ENCODE assay signal across 8 cellular contexts in the genomic region with DNA sequence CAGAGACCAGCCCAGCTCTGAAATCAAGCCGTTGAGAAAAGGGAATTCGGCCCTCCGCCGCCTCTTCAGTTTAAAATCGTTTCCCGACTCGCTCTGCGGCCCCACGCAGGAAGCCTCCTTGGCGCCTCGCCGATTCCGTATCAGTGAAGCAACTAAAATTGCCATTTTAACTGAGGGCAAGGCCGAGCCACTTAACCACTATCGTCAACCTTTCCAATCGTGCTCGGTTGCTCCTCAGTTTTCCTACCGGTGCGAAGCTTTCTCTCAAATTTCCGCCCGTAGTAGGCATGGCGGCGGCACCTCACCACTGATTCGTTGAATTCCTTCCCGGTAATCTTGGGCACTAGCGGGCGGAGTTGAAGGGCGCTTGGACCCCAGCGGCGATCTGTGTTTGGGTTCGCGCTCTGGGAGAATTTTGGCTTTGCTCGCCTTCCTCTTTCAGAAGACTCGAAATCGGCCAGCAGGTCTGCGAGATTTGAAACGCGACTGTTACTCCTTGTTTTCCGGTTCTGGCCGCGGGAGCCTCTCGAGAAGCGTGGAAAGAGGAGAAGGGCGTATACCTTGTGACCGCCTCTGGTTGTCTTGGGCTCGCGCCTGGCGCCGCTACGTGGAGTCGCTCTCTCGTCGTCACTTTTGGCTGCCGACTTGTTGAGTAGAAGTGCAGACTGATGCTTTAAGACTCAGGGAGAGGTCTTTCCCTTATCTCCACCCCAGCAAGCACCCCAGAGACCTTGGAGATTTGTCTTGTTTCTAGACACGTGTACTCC. TPM values are rescaled to one million over a fixed set of nuclear protein-coding genes. Genes with fewer than 3 reads are reported as not detected.
DNase-seq lines count a peak whose midpoint lies in the region; ATAC-seq and TF ChIP-seq lines count a peak whose summit lies in the region.

A gene with protein sequence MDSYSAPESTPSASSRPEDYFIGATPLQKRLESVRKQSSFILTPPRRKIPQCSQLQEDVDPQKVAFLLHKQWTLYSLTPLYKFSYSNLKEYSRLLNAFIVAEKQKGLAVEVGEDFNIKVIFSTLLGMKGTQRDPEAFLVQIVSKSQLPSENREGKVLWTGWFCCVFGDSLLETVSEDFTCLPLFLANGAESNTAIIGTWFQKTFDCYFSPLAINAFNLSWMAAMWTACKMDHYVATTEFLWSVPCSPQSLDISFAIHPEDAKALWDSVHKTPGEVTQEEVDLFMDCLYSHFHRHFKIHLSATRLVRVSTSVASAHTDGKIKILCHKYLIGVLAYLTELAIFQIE (minus strand): TSS at position 569 of the 767 bp plus-strand sequence. CDS start 13,584 bp downstream, outside the sequence.
A gene with protein sequence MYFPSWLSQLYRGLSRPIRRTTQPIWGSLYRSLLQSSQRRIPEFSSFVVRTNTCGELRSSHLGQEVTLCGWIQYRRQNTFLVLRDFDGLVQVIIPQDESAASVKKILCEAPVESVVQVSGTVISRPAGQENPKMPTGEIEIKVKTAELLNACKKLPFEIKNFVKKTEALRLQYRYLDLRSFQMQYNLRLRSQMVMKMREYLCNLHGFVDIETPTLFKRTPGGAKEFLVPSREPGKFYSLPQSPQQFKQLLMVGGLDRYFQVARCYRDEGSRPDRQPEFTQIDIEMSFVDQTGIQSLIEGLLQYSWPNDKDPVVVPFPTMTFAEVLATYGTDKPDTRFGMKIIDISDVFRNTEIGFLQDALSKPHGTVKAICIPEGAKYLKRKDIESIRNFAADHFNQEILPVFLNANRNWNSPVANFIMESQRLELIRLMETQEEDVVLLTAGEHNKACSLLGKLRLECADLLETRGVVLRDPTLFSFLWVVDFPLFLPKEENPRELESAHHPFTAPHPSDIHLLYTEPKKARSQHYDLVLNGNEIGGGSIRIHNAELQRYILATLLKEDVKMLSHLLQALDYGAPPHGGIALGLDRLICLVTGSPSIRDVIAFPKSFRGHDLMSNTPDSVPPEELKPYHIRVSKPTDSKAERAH (plus strand): TSS at position 359 of the 767 bp plus-strand sequence. CDS start 557 bp downstream, outside the sequence.

- H3K36me3 Mint-ChIP-seq in activated T-cell treated with anti-CD3 and anti-CD28 coated beads, Interleukin-2, amount 50 U/mL, for 24 hours (ENCODE audit: low read depth): peaks cover 72% of the 10 kb centered on the region

- peak within 1 kb of the TSS; percentile 97 for H3K4me3 Mint-ChIP-seq in activated T-cell treated with anti-CD3 and anti-CD28 coated beads, Interleukin-2, amount 50 U/mL, for 24 hours

- peak; percentile 86 for ATAC-seq in GM21717 (IDR thresholded peaks at IDR 0.05; ENCODE audit: unreplicated experiment)

- in situ Hi-C loops in KBM-7 (cut with MboI; ENCODE audit: low pct_unique_long_range_greater_than_20kb, low sequenced_read_pairs): no loop called here

- no peaks in the 10 kb centered on the region for H3K27me3 Mint-ChIP-seq in activated T-cell treated with anti-CD3 and anti-CD28 coated beads, Interleukin-2, amount 50 U/mL, for 24 hours

- no peak for TF ChIP-seq CTCF in epithelial cell of proximal tubule (conservative IDR thresholded peaks at IDR 0.05; ENCODE audit: low read depth, low read length)

- H3K9ac ChIP-seq in mucosa of rectum (ENCODE audit: low read depth in 1 of 2, low read length in 2 of 2): peak within 1 kb of the TSS; percentile 87 to 93

- H3K36me3 ChIP-seq in mucosa of rectum (ENCODE audit: control insufficient read depth in 2 of 2, insufficient read depth in 2 of 2, low read length in 2 of 2): peaks cover 2 to 4% of the 10 kb centered on the region in 2 donors

- H3K4me3 ChIP-seq in epithelial cell of proximal tubule (ENCODE audit: low read depth, low read length) (peak within 1 kb of the TSS; percentile 96), mucosa of rectum (ENCODE audit: low read length in 2 of 2) (peak within 1 kb of the TSS; percentile 97)

- H3K27ac Mint-ChIP-seq in activated T-cell treated with anti-CD3 and anti-CD28 coated beads, Interleukin-2, amount 50 U/mL, for 24 hours: peak within 1 kb of the TSS; percentile 100

- H3K9me3 Mint-ChIP-seq in activated T-cell treated with anti-CD3 and anti-CD28 coated beads, Interleukin-2, amount 50 U/mL, for 24 hours: no peaks in the 10 kb centered on the region

- H3K27ac ChIP-seq in mucosa of rectum (ENCODE audit: low read depth in 2 of 2, low read length in 2 of 2): peak within 1 kb of the TSS; percentile 93 to 97

- no peaks in the 10 kb centered on the region for H3K27me3 ChIP-seq in mucosa of rectum (ENCODE audit: control insufficient read depth in 2 of 2, insufficient read depth in 2 of 2, low read length in 2 of 2)

- no peaks in the 10 kb centered on the region for H3K9me3 ChIP-seq in mucosa of rectum (ENCODE audit: control insufficient read depth in 2 of 2, low read length in 2 of 2)

- peaks cover 7 to 14% of the 10 kb centered on the region in 2 donors for H3K4me1 ChIP-seq in mucosa of rectum (ENCODE audit: control insufficient read depth in 2 of 2, insufficient read depth in 2 of 2, low read length in 2 of 2)

- H3K4me1 Mint-ChIP-seq in activated T-cell treated with anti-CD3 and anti-CD28 coated beads, Interleukin-2, amount 50 U/mL, for 24 hours (ENCODE audit: low read depth): peaks cover 60% of the 10 kb centered on the region

- DNase-seq in DMS153 treated with DMSO at 0.1 percent for 48 hours (lab: John Stamatoyannopoulos, UW; ENCODE audit: unreplicated experiment) (peak; percentile 99), KBM-7 (peak; percentile 98), epithelial cell of proximal tubule (ENCODE audit: low read depth) (peak; percentile 87)
- peak; percentile 91 for DNase-seq in activated T-cell treated with anti-CD3 and anti-CD28 coated beads, Interleukin-2, amount 50 U/mL, for 24 hours
- DNase-seq in stimulated activated CD8-positive, alpha-beta memory T cell treated with anti-CD3 and anti-CD28 coated beads, Interleukin-4, amount 100 ng/mL, for 48 hours: peak; percentile 91

TF ChIP-seq in PFSK-1, 5 proteins besides CTCF, POLR2A, EP300 and RAD21:
- TF ChIP-seq FOXP2 (optimal IDR thresholded peaks at IDR 0.05; ENCODE audit: borderline replicate concordance, extremely low read depth, extremely low read length, insufficient read depth) (no peak), TAF1 (IDR thresholded peaks at IDR 0.05; ENCODE audit: borderline replicate concordance, insufficient read depth, low read length) (peak; percentile 47; the same call in 1 of the 2 replicates), POLR2AphosphoS5 (IDR thresholded peaks at IDR 0.05; ENCODE audit: low read depth, low read length) (peak; percentile 70), SIN3A (IDR thresholded peaks at IDR 0.05; ENCODE audit: borderline replicate concordance, insufficient read depth, low read length) (peak; percentile 86; the same call in 1 of the 2 replicates)
- TF ChIP-seq, protein P1, sequence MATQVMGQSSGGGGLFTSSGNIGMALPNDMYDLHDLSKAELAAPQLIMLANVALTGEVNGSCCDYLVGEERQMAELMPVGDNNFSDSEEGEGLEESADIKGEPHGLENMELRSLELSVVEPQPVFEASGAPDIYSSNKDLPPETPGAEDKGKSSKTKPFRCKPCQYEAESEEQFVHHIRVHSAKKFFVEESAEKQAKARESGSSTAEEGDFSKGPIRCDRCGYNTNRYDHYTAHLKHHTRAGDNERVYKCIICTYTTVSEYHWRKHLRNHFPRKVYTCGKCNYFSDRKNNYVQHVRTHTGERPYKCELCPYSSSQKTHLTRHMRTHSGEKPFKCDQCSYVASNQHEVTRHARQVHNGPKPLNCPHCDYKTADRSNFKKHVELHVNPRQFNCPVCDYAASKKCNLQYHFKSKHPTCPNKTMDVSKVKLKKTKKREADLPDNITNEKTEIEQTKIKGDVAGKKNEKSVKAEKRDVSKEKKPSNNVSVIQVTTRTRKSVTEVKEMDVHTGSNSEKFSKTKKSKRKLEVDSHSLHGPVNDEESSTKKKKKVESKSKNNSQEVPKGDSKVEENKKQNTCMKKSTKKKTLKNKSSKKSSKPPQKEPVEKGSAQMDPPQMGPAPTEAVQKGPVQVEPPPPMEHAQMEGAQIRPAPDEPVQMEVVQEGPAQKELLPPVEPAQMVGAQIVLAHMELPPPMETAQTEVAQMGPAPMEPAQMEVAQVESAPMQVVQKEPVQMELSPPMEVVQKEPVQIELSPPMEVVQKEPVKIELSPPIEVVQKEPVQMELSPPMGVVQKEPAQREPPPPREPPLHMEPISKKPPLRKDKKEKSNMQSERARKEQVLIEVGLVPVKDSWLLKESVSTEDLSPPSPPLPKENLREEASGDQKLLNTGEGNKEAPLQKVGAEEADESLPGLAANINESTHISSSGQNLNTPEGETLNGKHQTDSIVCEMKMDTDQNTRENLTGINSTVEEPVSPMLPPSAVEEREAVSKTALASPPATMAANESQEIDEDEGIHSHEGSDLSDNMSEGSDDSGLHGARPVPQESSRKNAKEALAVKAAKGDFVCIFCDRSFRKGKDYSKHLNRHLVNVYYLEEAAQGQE (IDR thresholded peaks at IDR 0.05; ENCODE audit: insufficient read depth in 1 of 2, low read depth in 2 of 2, low read length in 2 of 2): peak in 1 of 2 experiments; percentile 23; a peak in 1 of 4 replicates
TF ChIP-seq in PFSK-1: peak in this region for 4.

RNA-seq across cellular contexts. Expression of the first gene that starts in this region (rescaled TPM):
- polyA plus RNA-seq in PFSK-1 (2012; ENCODE audit: insufficient read length, low read depth): 5.9 TPM
- 11.8 and 17.7 TPM in 2 replicates for total RNA-seq in epithelial cell of proximal tubule

RNA-seq across cellular contexts. Expression of the second gene that starts in this region (rescaled TPM):
- 13.6 TPM for polyA plus RNA-seq in PFSK-1 (2012; ENCODE audit: insufficient read length, low read depth)
- 36.3 and 39.6 TPM in 2 replicates for total RNA-seq in epithelial cell of proximal tubule

Comparison
In these comparisons a context has a peak if more than half of its experiments do, and no peak if none do; other contexts are left out.
1. Peak in every context shown above with its lines: DNase-seq, ATAC-seq, H3K4me3 ChIP-seq and H3K27ac ChIP-seq.